Comparison of ENCODE assay signal across 8 cellular contexts in the genomic region with DNA sequence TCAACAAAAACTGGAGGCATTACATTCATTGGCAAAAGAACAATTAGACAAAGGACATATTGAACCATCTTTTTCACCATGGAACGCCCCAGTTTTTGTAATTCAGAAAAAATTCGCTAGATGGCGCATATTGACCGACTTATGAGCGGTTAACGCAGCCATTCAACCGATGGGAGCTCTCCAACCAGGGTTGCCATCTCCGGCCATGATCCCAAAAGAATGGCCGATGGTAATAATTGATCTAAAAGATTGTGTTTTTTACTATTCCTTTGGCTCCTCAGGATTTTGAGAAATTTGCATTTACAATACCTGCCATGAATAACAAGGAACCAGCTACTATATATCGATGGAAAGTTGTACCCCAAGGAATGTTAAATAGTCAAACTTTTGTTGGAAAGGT. TPM values are rescaled to one million over a fixed set of nuclear protein-coding genes. Genes with fewer than 3 reads are reported as not detected.
A peak's percentile ranks its signal among the peaks of the same experiment; 100 is the strongest.
DNase-seq lines count a peak whose midpoint lies in the region; TF ChIP-seq lines count a peak whose summit lies in the region.

No MANE protein-coding gene starts in this region.

- no peaks in the 10 kb centered on the region for H3K36me3 ChIP-seq in GM06990 (ENCODE audit: control insufficient read depth, insufficient read depth, low read length)
- no peaks in the 10 kb centered on the region for H3K36me3 ChIP-seq in liver (ENCODE audit: control insufficient read depth in 4 of 4, insufficient read depth in 3 of 4, low read depth in 1 of 4, low read length in 3 of 4)

- DNase-seq in A172 (ENCODE audit: low spot score) = peak; percentile 65
- no peak for DNase-seq in GM06990 (ENCODE audit: extremely low read depth, insufficient read length)
- DNase-seq in NCI-H2029 treated with DMSO at 0.1 percent for 48 hours (lab: John Stamatoyannopoulos, UW) = peak; percentile 14
- peak; percentile 84 for DNase-seq in dermis blood vessel endothelial cell
- DNase-seq in stimulated activated CD8-positive, alpha-beta memory T cell treated with anti-CD3 and anti-CD28 coated beads, Interleukin-7, amount 100 ng/mL, for 4 hours (ENCODE audit: low read depth in 2 of 2) = peak; percentile 23 to 47
- no peak for DNase-seq in mesenteric fat pad (ENCODE audit: low spot score)

- no peak overlapping the region for H3K9ac ChIP-seq in liver (ENCODE audit: low read depth in 1 of 2, low read length in 2 of 2)

- H3K9me3 ChIP-seq in liver (ENCODE audit: control insufficient read depth in 4 of 4, low read length in 3 of 4) = no peaks in the 10 kb centered on the region

- no peak overlapping the region for H3K4me3 ChIP-seq in GM06990 (replicated peaks; ENCODE audit: low read depth, low read length)
- H3K4me3 ChIP-seq in WI38 (ENCODE audit: low read depth, low read length) = no peak overlapping the region
- H3K4me3 ChIP-seq in liver (ENCODE audit: low read depth in 1 of 3, low read length in 3 of 3) = no peak overlapping the region

- H3K4me1 ChIP-seq in liver (ENCODE audit: control insufficient read depth in 4 of 4, insufficient read depth in 4 of 4, low read length in 3 of 4) = peaks cover 0 to 24% (median 16%) of the 10 kb centered on the region in 4 donors

- 6% methylated on average over 10 of the region's 10 CpGs for WGBS in liver

- 0 out of 2 replicates have a peak, but pooled peaks cover 1% of the 10 kb centered on the region for H3K27me3 ChIP-seq in GM06990 (replicated peaks; ENCODE audit: control insufficient read depth, insufficient read depth, low read length)
- peaks cover 0 to 27% (median 6%) of the 10 kb centered on the region in 4 donors for H3K27me3 ChIP-seq in liver (ENCODE audit: control insufficient read depth in 4 of 4, insufficient read depth in 4 of 4, low read length in 3 of 4)

- TF ChIP-seq RAD21 in liver (IDR thresholded peaks at IDR 0.05) = peak; percentile 92 to 93

- no peak overlapping the region for H3K27ac ChIP-seq in liver (ENCODE audit: low read depth in 1 of 2, low read length in 2 of 2)

- peak; percentile 66 for TF ChIP-seq CTCF in GM06990 (IDR thresholded peaks at IDR 0.05; ENCODE audit: insufficient read depth, low read length, poor library complexity, severe bottlenecking)
- peak; percentile 55 for TF ChIP-seq CTCF in WI38 (IDR thresholded peaks at IDR 0.05; ENCODE audit: low read depth, low read length)
- TF ChIP-seq CTCF in liver (IDR thresholded peaks at IDR 0.05; ENCODE audit: low read depth, low read length, missing input control) = peak; percentile 84

TF ChIP-seq in liver, 16 proteins besides CTCF, POLR2A, EP300 and RAD21:
- peak; percentile 74 for TF ChIP-seq YY1 (IDR thresholded peaks at IDR 0.05)
- TF ChIP-seq JUND (IDR thresholded peaks at IDR 0.05) = no peak

RNA-seq across cellular contexts. Expression of a gene that starts 21.4 kb away (rescaled TPM):
- 0.14 TPM in 1 of 2 replicates, not detected in the other for total RNA-seq in A172 (2014; rRNA removed; shearing (Covaris generic))
- total RNA-seq in dermis blood vessel endothelial cell (not detected in 2 replicates), liver (1 to 10 TPM in 1 of 2 donors, under 1 TPM in 1; 0.92 to 1.0 TPM), mesenteric fat pad (2.9 TPM)
- polyA plus RNA-seq in liver = under 1 TPM; 0.16 to 0.19 TPM

RNA-seq across cellular contexts. Expression of a gene that starts 27.2 kb away (rescaled TPM):
- total RNA-seq in A172 (2014; rRNA removed; shearing (Covaris generic)) = not detected in 2 replicates
- total RNA-seq in dermis blood vessel endothelial cell (not detected in 2 replicates), liver (not detected), mesenteric fat pad (not detected)
- not detected for polyA plus RNA-seq in liver

RNA-seq across cellular contexts. Expression of a gene that starts 57.9 kb away (rescaled TPM):
- not detected in 2 replicates for total RNA-seq in A172 (2014; rRNA removed; shearing (Covaris generic))
- total RNA-seq in dermis blood vessel endothelial cell = not detected in 2 replicates
- under 1 TPM in 1 of 2 donors, not detected in 1; 0.09 TPM for total RNA-seq in liver
- under 1 TPM in 1 of 2 donors, not detected in 1; 0.14 TPM for polyA plus RNA-seq in liver
- total RNA-seq in mesenteric fat pad = not detected

RNA-seq across cellular contexts. Expression of a gene that starts 58.0 kb away (rescaled TPM):
- total RNA-seq in A172 (2014; rRNA removed; shearing (Covaris generic)) = 0.05 TPM in 1 of 2 replicates, not detected in the other
- total RNA-seq in dermis blood vessel endothelial cell (0.05 TPM in 1 of 2 replicates, not detected in the other), liver (not detected), mesenteric fat pad (not detected)
- not detected for polyA plus RNA-seq in liver

Comparison
In these comparisons a context has a peak if more than half of its experiments do, and no peak if none do; other contexts are left out.
1. DNase-seq: peak in A172 (single experiment), NCI-H2029 treated with DMSO at 0.1 percent for 48 hours (single experiment), dermis blood vessel endothelial cell (single experiment) and stimulated activated CD8-positive, alpha-beta memory T cell treated with anti-CD3 and anti-CD28 coated beads, Interleukin-7, amount 100 ng/mL, for 4 hours (2 of 2); none in GM06990 (single experiment) and mesenteric fat pad (single experiment).
2. Peak in every context shown above with its lines, with median percentiles within 50 percentile points of each other: CTCF ChIP-seq.